Comparison of ENCODE assay signal across 12 cellular contexts in genomic region chr19:29944415-29945012, GRCh38. TPM values are rescaled to one million over a fixed set of nuclear protein-coding genes. Genes with fewer than 3 reads are reported as not detected.
DNase-seq lines count a peak whose midpoint lies in the region; ATAC-seq, FAIRE-seq and TF ChIP-seq lines count a peak whose summit lies in the region.
"Had no signal": no experiment of that assay in that cellular context is flagged by ENCODE, and none has a peak within 500 bp of the region (broad histone marks: within the 10 kb centered on the region; RNA-seq: fewer than 3 reads in every experiment).

No MANE protein-coding gene starts in this region.

- H3K27me3 ChIP-seq in A673 (replicated peaks; ENCODE audit: insufficient read depth, low read depth, low read length, poor library complexity) = no peaks in the 10 kb centered on the region
- H3K27me3 ChIP-seq in GM23338 (ENCODE audit: insufficient read depth) = peaks cover 10% of the 10 kb centered on the region; the same call in 1 of the 2 replicates
- no peaks in the 10 kb centered on the region for H3K27me3 ChIP-seq in mesenchymal stem cell (ENCODE audit: control insufficient read depth in 1 of 2, insufficient read depth in 1 of 2, low read length in 2 of 2)
- no peaks in the 10 kb centered on the region for H3K27me3 ChIP-seq in tibial artery
- H3K27me3 ChIP-seq in pancreas = no peaks in the 10 kb centered on the region

- TSS peak; percentile 20 for BruUV-seq in A673 (replicated peaks; lab: Mats Ljungman, UMichigan)

- no peaks in the 10 kb centered on the region; the same call in 1 of the 2 replicates for H3K9me2 ChIP-seq in GM23338 (ENCODE audit: insufficient read depth)

- FAIRE-seq in pancreas (lab: Jason Lieb, UNC) = no peak

- no peak overlapping the region for H3K27ac Mint-ChIP-seq in GM23338
- peak overlapping the region; percentile 71 for H3K27ac Mint-ChIP-seq in activated T-helper 1 cell treated with anti-CD3 and anti-CD28 coated beads, Interleukin-12 subunit alpha, Interleukin-12 subunit beta, Interleukin-2, Interleukin-4 antibody, amounts not matched to agents 30 ng/mL and 10 ng/mL and 1 ng/mL, durations not matched to agents 14 hours and 24 hours and 36 hours

- 95% methylated on average over 6 of the region's 8 CpGs for WGBS in mesenchymal stem cell
- WGBS in pancreas, 2 donors = 36% methylated on average over 8 of the region's 8 CpGs

- H3K4me3 ChIP-seq in A673 (ENCODE audit: low read depth, low read length, poor library complexity, severe bottlenecking) (peak overlapping the region; percentile 25), GM23338 (no peak overlapping the region), mesenchymal stem cell (ENCODE audit: insufficient read depth in 1 of 2, low read depth in 1 of 2, low read length in 2 of 2) (peak overlapping the region in 1 of 2 experiments; percentile 47), tibial artery (no peak overlapping the region), pancreas (no peak overlapping the region)

- no peaks in the 10 kb centered on the region for H3K79me1 ChIP-seq in mesenchymal stem cell (replicated peaks; ENCODE audit: low read length, poor library complexity, severe bottlenecking)

- H2BK120ac ChIP-seq in mesenchymal stem cell (ENCODE audit: low read depth, low read length) = no peak overlapping the region

- H4K91ac ChIP-seq in mesenchymal stem cell (ENCODE audit: low read length) = no peak overlapping the region

- H2BK15ac ChIP-seq in mesenchymal stem cell (ENCODE audit: low read depth, poor library complexity, severe bottlenecking) = no peak overlapping the region

- H2AFZ ChIP-seq in GM23338 (no peak overlapping the region), mesenchymal stem cell (ENCODE audit: low read depth, low read length) (no peak overlapping the region)

- H3K27ac ChIP-seq in A673 (ENCODE audit: low read depth, low read length, poor library complexity, severe bottlenecking) (peak overlapping the region; percentile 35), GM23338 (ENCODE audit: low read depth) (no peak overlapping the region; the same call in 1 of the 2 replicates), mesenchymal stem cell (ENCODE audit: low read length, poor library complexity, severe bottlenecking) (no peak overlapping the region), tibial artery (peak overlapping the region in 1 of 2 donors; percentile 23), pancreas (no peak overlapping the region)
- H3K27ac ChIP-seq: C4-2B, RWPE1 had no signal

- POLR2A ChIA-PET in A673 (lab: Charles Lee; ENCODE audit: low non-redundant PET) = no interaction called here

- H3K79me2 ChIP-seq in GM23338 (replicated peaks; ENCODE audit: insufficient read depth) = peaks cover 60% of the 10 kb centered on the region

- H4K8ac ChIP-seq in mesenchymal stem cell (ENCODE audit: low read length) = no peak overlapping the region

- ATAC-seq in GM23338 (no peak), pancreas (no peak)

- H3K4me1 ChIP-seq in A673 (ENCODE audit: insufficient read depth, low read length, poor library complexity, severe bottlenecking) (peaks cover 28% of the 10 kb centered on the region), GM23338 (ENCODE audit: insufficient read depth) (peaks cover 24% of the 10 kb centered on the region), mesenchymal stem cell (ENCODE audit: control insufficient read depth, insufficient read depth, low read depth, low read length) (peaks cover 8% of the 10 kb centered on the region), tibial artery (peaks cover 0 to 49% (median 17%) of the 10 kb centered on the region in 4 donors), pancreas (peaks cover 6 to 28% (median 13%) of the 10 kb centered on the region in 3 donors)

- H3K4me3 Mint-ChIP-seq in GM23338 = peak overlapping the region; percentile 45
- peak overlapping the region; percentile 82 for H3K4me3 Mint-ChIP-seq in activated T-helper 1 cell treated with anti-CD3 and anti-CD28 coated beads, Interleukin-12 subunit alpha, Interleukin-12 subunit beta, Interleukin-2, Interleukin-4 antibody, amounts not matched to agents 30 ng/mL and 10 ng/mL and 1 ng/mL, durations not matched to agents 14 hours and 24 hours and 36 hours

- CTCF ChIA-PET in A673 (lab: Charles Lee) = no interaction called here

- peaks cover 25% of the 10 kb centered on the region for H3K36me3 Mint-ChIP-seq in GM23338 (ENCODE audit: low read depth)
- H3K36me3 Mint-ChIP-seq in activated T-helper 1 cell treated with anti-CD3 and anti-CD28 coated beads, Interleukin-12 subunit alpha, Interleukin-12 subunit beta, Interleukin-2, Interleukin-4 antibody, amounts not matched to agents 30 ng/mL and 10 ng/mL and 1 ng/mL, durations not matched to agents 14 hours and 24 hours and 36 hours (ENCODE audit: low read depth) = peaks cover 22% of the 10 kb centered on the region

- H3K9me3 Mint-ChIP-seq in GM23338 = peaks cover 19% of the 10 kb centered on the region
- no peaks in the 10 kb centered on the region for H3K9me3 Mint-ChIP-seq in activated T-helper 1 cell treated with anti-CD3 and anti-CD28 coated beads, Interleukin-12 subunit alpha, Interleukin-12 subunit beta, Interleukin-2, Interleukin-4 antibody, amounts not matched to agents 30 ng/mL and 10 ng/mL and 1 ng/mL, durations not matched to agents 14 hours and 24 hours and 36 hours

- no peak overlapping the region for H2AK5ac ChIP-seq in mesenchymal stem cell (ENCODE audit: low read length, severe bottlenecking)

- H3F3A ChIP-seq in GM23338 (replicated peaks; ENCODE audit: low read depth) = no peaks in the 10 kb centered on the region

- no peak overlapping the region for H3K18ac ChIP-seq in mesenchymal stem cell (ENCODE audit: low read depth in 1 of 2, low read length in 2 of 2)

- peak overlapping the region; percentile 18 for H3K4me2 ChIP-seq in GM23338
- H3K4me2 ChIP-seq in mesenchymal stem cell (ENCODE audit: low read length, poor library complexity, severe bottlenecking) = no peak overlapping the region

- H4K20me1 ChIP-seq in GM23338 (replicated peaks; ENCODE audit: insufficient read depth) = peaks cover 25% of the 10 kb centered on the region

- DNase-seq in A673 (ENCODE audit: low spot score) (no peak), GM23338 (ENCODE audit: low spot score) (no peak), mesenchymal stem cell (no peak), tibial artery (no peak), COLO829 (ENCODE audit: low spot score) (no peak), pancreas (no peak), NCI-H1436 treated with DMSO at 0.1 percent for 48 hours (lab: John Stamatoyannopoulos, UW) (no peak)
- DNase-seq in activated T-helper 1 cell treated with anti-CD3 and anti-CD28 coated beads, Interleukin-12 subunit alpha, Interleukin-12 subunit beta, Interleukin-2, Interleukin-4 antibody, amounts not matched to agents 30 ng/mL and 10 ng/mL and 1 ng/mL, durations not matched to agents 14 hours and 24 hours and 36 hours (ENCODE audit: low spot score) = no peak
- DNase-seq: activated CD4-positive, alpha-beta T cell treated with anti-CD3 and anti-CD28 coated beads, Interleukin-2, amount 50 U/mL, for 4 hours; NCI-H1417 treated with DMSO at 0.1 percent for 48 hours had no signal

- H3K36me3 ChIP-seq in A673 (ENCODE audit: insufficient read depth, low read length, poor library complexity, severe bottlenecking) (no peaks in the 10 kb centered on the region), GM23338 (ENCODE audit: insufficient read depth) (no peaks in the 10 kb centered on the region), mesenchymal stem cell (ENCODE audit: control insufficient read depth in 1 of 2, insufficient read depth in 2 of 2, low read depth in 1 of 2, low read length in 2 of 2) (no peaks in the 10 kb centered on the region), tibial artery (no peaks in the 10 kb centered on the region), pancreas (no peaks in the 10 kb centered on the region)

- no peak overlapping the region for H3K23ac ChIP-seq in mesenchymal stem cell (ENCODE audit: low read length in 2 of 2)

- peak overlapping the region; percentile 61 for H3K9ac ChIP-seq in mesenchymal stem cell (ENCODE audit: low read length)

- H3K9me3 ChIP-seq in A673 (ENCODE audit: low read depth, low read length, poor library complexity, severe bottlenecking) (no peaks in the 10 kb centered on the region), mesenchymal stem cell (ENCODE audit: control insufficient read depth, low read length) (no peaks in the 10 kb centered on the region), tibial artery (no peaks in the 10 kb centered on the region), pancreas (no peaks in the 10 kb centered on the region)

- no peak overlapping the region for H2BK5ac ChIP-seq in mesenchymal stem cell (ENCODE audit: low read depth, low read length, poor library complexity, severe bottlenecking)

- H2BK12ac ChIP-seq in mesenchymal stem cell (ENCODE audit: low read length in 2 of 2) = no peak overlapping the region

- no peak overlapping the region for H3K4ac ChIP-seq in mesenchymal stem cell (ENCODE audit: low read depth in 1 of 2, low read length in 2 of 2)

- H3K4me1 Mint-ChIP-seq in GM23338 = peaks cover 29% of the 10 kb centered on the region
- H3K4me1 Mint-ChIP-seq in activated T-helper 1 cell treated with anti-CD3 and anti-CD28 coated beads, Interleukin-12 subunit alpha, Interleukin-12 subunit beta, Interleukin-2, Interleukin-4 antibody, amounts not matched to agents 30 ng/mL and 10 ng/mL and 1 ng/mL, durations not matched to agents 14 hours and 24 hours and 36 hours (ENCODE audit: low read depth) = peaks cover 64% of the 10 kb centered on the region

- intact Hi-C loops in A673 (cut with micrococcal nuclease; ENCODE audit: unreplicated experiment) = no loop called here
- intact Hi-C loops in activated T-helper 1 cell treated with anti-CD3 and anti-CD28 coated beads, Interleukin-12 subunit alpha, Interleukin-12 subunit beta, Interleukin-2, Interleukin-4 antibody, amounts not matched to agents 30 ng/mL and 10 ng/mL and 1 ng/mL, durations not matched to agents 14 hours and 24 hours and 36 hours (cut with micrococcal nuclease) = loop anchor here (5.0 to 10.0 kb wide), 4 partner anchors 63 to 1270 kb away; partner anchors contain the start of genes C19orf12 and PLEKHF1
- intact Hi-C loops in tibial artery (cut with DNase I; ENCODE audit: low total_unique reads) = no loop called here
- intact Hi-C loops in pancreas (cut with DNase I) = no loop called here

- no peak for TF ChIP-seq CTCF in A673 (conservative IDR thresholded peaks at IDR 0.05; ENCODE audit: low read depth, low read length)
- TF ChIP-seq CTCF in GM23338 (conservative IDR thresholded peaks at IDR 0.05; ENCODE audit: low read depth in 2 of 2) = no peak
- TF ChIP-seq CTCF in tibial artery (IDR thresholded peaks at IDR 0.05) = no peak
- TF ChIP-seq CTCF in pancreas (IDR thresholded peaks at IDR 0.05) = no peak

- H3K14ac ChIP-seq in mesenchymal stem cell (ENCODE audit: low read length in 2 of 2) = no peak overlapping the region

- peaks cover 18% of the 10 kb centered on the region for H3K27me3 Mint-ChIP-seq in GM23338 (ENCODE audit: insufficient read depth, low read depth, poor library complexity)
- H3K27me3 Mint-ChIP-seq in activated T-helper 1 cell treated with anti-CD3 and anti-CD28 coated beads, Interleukin-12 subunit alpha, Interleukin-12 subunit beta, Interleukin-2, Interleukin-4 antibody, amounts not matched to agents 30 ng/mL and 10 ng/mL and 1 ng/mL, durations not matched to agents 14 hours and 24 hours and 36 hours (ENCODE audit: insufficient read depth) = peaks cover 2% of the 10 kb centered on the region

RNA-seq across cellular contexts. Expression of gene URI1, which starts 2.5 kb away (rescaled TPM):
- total RNA-seq in A673 (2021) (88.6 and 93.0 TPM in 2 replicates), pancreas (10 to 100 TPM; 22.6 to 33.4 (median 28.1) TPM)
- total RNA-seq in GM23338 (2014; rRNA removed; shearing (Covaris generic)) = 52.6 and 68.4 TPM in 2 replicates
- polyA plus RNA-seq in GM23338 (2016; fragmentation: Nextera tagmentation; extraction: Ambion mirVana) (27.6 and 28.3 TPM in 2 replicates), pancreas (10 to 100 TPM in 1 of 2 donors, 1 to 10 TPM in 1; 8.6 to 22.7 TPM)
- 62.9 and 67.6 TPM in 2 replicates for total RNA-seq in activated T-helper 1 cell treated with anti-CD3 and anti-CD28 coated beads, Interleukin-12 subunit alpha, Interleukin-12 subunit beta, Interleukin-2, Interleukin-4 antibody, amounts not matched to agents 30 ng/mL and 10 ng/mL and 1 ng/mL, durations not matched to agents 14 hours and 24 hours and 36 hours
- 37.1 TPM for polyA plus RNA-seq in mesenchymal stem cell (2013, experiment 1 of 2)
- 37.5 TPM for polyA plus RNA-seq in mesenchymal stem cell (2013, experiment 2 of 2)
